20 cellular contexts compared by ENCODE assay signal in the genomic region with DNA sequence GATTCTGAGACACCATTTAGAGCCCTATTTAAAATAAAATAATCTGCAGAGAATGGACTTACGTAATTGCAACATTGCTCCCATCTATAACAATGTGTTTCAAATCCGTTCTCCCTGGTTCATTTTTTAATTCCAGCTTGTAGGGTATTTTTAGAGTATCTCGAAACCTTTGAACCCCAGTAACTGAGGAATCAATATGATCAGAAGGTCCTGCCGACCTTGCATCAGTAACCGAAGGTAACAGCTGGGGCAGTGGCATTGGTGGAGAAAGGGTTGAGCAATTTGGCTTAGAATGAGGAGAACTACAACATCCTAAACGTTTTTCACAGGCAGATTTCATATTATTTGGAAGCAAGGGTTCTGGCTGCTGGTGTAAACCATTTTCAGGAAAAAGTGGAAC. TPM values are rescaled to one million over a fixed set of nuclear protein-coding genes. Genes with fewer than 3 reads are reported as not detected.
DNase-seq lines count a peak whose midpoint lies in the region; ATAC-seq and TF ChIP-seq lines count a peak whose summit lies in the region.
"Had no signal": no experiment of that assay in that cellular context is flagged by ENCODE, and none has a peak within 500 bp of the region (broad histone marks: within the 10 kb centered on the region; RNA-seq: fewer than 3 reads in every experiment).

No MANE protein-coding gene starts in this region.

- H3K36me3 ChIP-seq in right lobe of liver (no peaks in the 10 kb centered on the region), MM.1S (replicated peaks; ENCODE audit: insufficient read depth, low read length) (no peaks in the 10 kb centered on the region; the same call in 1 of the 2 replicates), thyroid gland (no peaks in the 10 kb centered on the region)

- no peaks in the 10 kb centered on the region for H3K9me3 Mint-ChIP-seq in stimulated activated naive CD8-positive, alpha-beta T cell treated with anti-CD3 and anti-CD28 coated beads, Interleukin-15, Interleukin-2, amounts not matched to agents 100 ng/mL and 50 ng/mL, for 24 hours
- H3K9me3 Mint-ChIP-seq in stimulated activated naive CD8-positive, alpha-beta T cell treated with anti-CD3 and anti-CD28 coated beads, Interleukin-15, amount 100 ng/mL, for 72 hours: no peaks in the 10 kb centered on the region
- no peaks in the 10 kb centered on the region for H3K9me3 Mint-ChIP-seq in activated T-helper 1 cell treated with anti-CD3 and anti-CD28 coated beads, Interleukin-12 subunit alpha, Interleukin-12 subunit beta, Interleukin-2, Interleukin-4 antibody, amounts not matched to agents 30 ng/mL and 10 ng/mL and 1 ng/mL, durations not matched to agents 14 hours and 24 hours and 36 hours
- no peaks in the 10 kb centered on the region for H3K9me3 Mint-ChIP-seq in stimulated activated memory B cell treated with anti-CD40 and anti-IgM and Interleukin-4, amounts not matched to agents 10 μg/mL and 1 μg/mL and 100 μg/mL, for 72 hours

- H3K4me1 ChIP-seq in right lobe of liver: peaks cover 0 to 61% (median 33%) of the 10 kb centered on the region in 4 donors
- H3K4me1 ChIP-seq in MM.1S (ENCODE audit: low read length): peaks cover 2% of the 10 kb centered on the region; the same call in 1 of the 2 replicates
- H3K4me1 ChIP-seq in thyroid gland: peaks cover 3 to 38% of the 10 kb centered on the region in 2 donors

- H3K4me2 ChIP-seq in MM.1S (ENCODE audit: low read depth, low read length): no peak overlapping the region
- H3K4me2 ChIP-seq: PC-9 had no signal

- peak overlapping the region; percentile 77 for H3K27ac Mint-ChIP-seq in stimulated activated naive CD8-positive, alpha-beta T cell treated with anti-CD3 and anti-CD28 coated beads, Interleukin-15, Interleukin-2, amounts not matched to agents 100 ng/mL and 50 ng/mL, for 24 hours
- H3K27ac Mint-ChIP-seq in stimulated activated naive CD8-positive, alpha-beta T cell treated with anti-CD3 and anti-CD28 coated beads, Interleukin-15, amount 100 ng/mL, for 72 hours: peak overlapping the region in 1 of 2 donors; percentile 20
- H3K27ac Mint-ChIP-seq in activated T-helper 1 cell treated with anti-CD3 and anti-CD28 coated beads, Interleukin-12 subunit alpha, Interleukin-12 subunit beta, Interleukin-2, Interleukin-4 antibody, amounts not matched to agents 30 ng/mL and 10 ng/mL and 1 ng/mL, durations not matched to agents 14 hours and 24 hours and 36 hours: peak overlapping the region; percentile 16
- H3K27ac Mint-ChIP-seq in stimulated activated memory B cell treated with anti-CD40 and anti-IgM and Interleukin-4, amounts not matched to agents 10 μg/mL and 1 μg/mL and 100 μg/mL, for 72 hours: peak overlapping the region; percentile 40

- H3K79me2 ChIP-seq in MM.1S (ENCODE audit: low read length): peaks cover 90% of the 10 kb centered on the region

- H3K9me2 ChIP-seq in MM.1S (replicated peaks; ENCODE audit: insufficient read depth, low read length): no peaks in the 10 kb centered on the region

- H3K4me3 Mint-ChIP-seq in stimulated activated naive CD8-positive, alpha-beta T cell treated with anti-CD3 and anti-CD28 coated beads, Interleukin-15, Interleukin-2, amounts not matched to agents 100 ng/mL and 50 ng/mL, for 24 hours: no peak overlapping the region
- no peak overlapping the region for H3K4me3 Mint-ChIP-seq in stimulated activated naive CD8-positive, alpha-beta T cell treated with anti-CD3 and anti-CD28 coated beads, Interleukin-15, amount 100 ng/mL, for 72 hours
- H3K4me3 Mint-ChIP-seq in activated T-helper 1 cell treated with anti-CD3 and anti-CD28 coated beads, Interleukin-12 subunit alpha, Interleukin-12 subunit beta, Interleukin-2, Interleukin-4 antibody, amounts not matched to agents 30 ng/mL and 10 ng/mL and 1 ng/mL, durations not matched to agents 14 hours and 24 hours and 36 hours: no peak overlapping the region
- H3K4me3 Mint-ChIP-seq in stimulated activated memory B cell treated with anti-CD40 and anti-IgM and Interleukin-4, amounts not matched to agents 10 μg/mL and 1 μg/mL and 100 μg/mL, for 72 hours: no peak overlapping the region

- ATAC-seq in stimulated activated naive CD8-positive, alpha-beta T cell treated with anti-CD3 and anti-CD28 coated beads, Interleukin-15, amount 100 ng/mL, for 72 hours: no peak
- peak; percentile 69 to 89 (median 78) for ATAC-seq in right lobe of liver
- no peak for ATAC-seq in stimulated activated memory B cell treated with anti-CD40 and anti-IgM and Interleukin-4, amounts not matched to agents 10 μg/mL and 1 μg/mL and 100 μg/mL, for 72 hours

- H3K27ac ChIP-seq in right lobe of liver: peak overlapping the region in 2 of 3 donors; percentile 57 to 66
- H3K27ac ChIP-seq in MM.1S (ENCODE audit: low read length): no peak overlapping the region
- no peak overlapping the region for H3K27ac ChIP-seq in thyroid gland
- H3K27ac ChIP-seq: C4-2B, HL-60, PC-9, SJSA1 had no signal

- H4K20me1 ChIP-seq in MM.1S (ENCODE audit: insufficient read depth, low read length): 0 out of 2 replicates have a peak, but pooled peaks cover 10% of the 10 kb centered on the region

- TF ChIP-seq POLR2A in right lobe of liver (IDR thresholded peaks at IDR 0.05) (no peak), thyroid gland (IDR thresholded peaks at IDR 0.05) (no peak)

- intact Hi-C loops in activated T-helper 1 cell treated with anti-CD3 and anti-CD28 coated beads, Interleukin-12 subunit alpha, Interleukin-12 subunit beta, Interleukin-2, Interleukin-4 antibody, amounts not matched to agents 30 ng/mL and 10 ng/mL and 1 ng/mL, durations not matched to agents 14 hours and 24 hours and 36 hours (cut with micrococcal nuclease): loop anchor here (10.0 kb wide), 1 partner anchor 1736 kb away; no protein-coding TSS in a partner anchor
- intact Hi-C loops in right lobe of liver (cut with DNase I) (no loop called here), thyroid gland (cut with DNase I) (no loop called here)

- H3K4me3 ChIP-seq in right lobe of liver: peak overlapping the region in 1 of 3 donors; percentile 8
- H3K4me3 ChIP-seq in MM.1S (ENCODE audit: low read length): no peak overlapping the region
- no peak overlapping the region for H3K4me3 ChIP-seq in thyroid gland (replicated peaks in 1 of 3)
- H3K4me3 ChIP-seq: PC-9, SJSA1 had no signal

- DNase-seq in stimulated activated naive CD8-positive, alpha-beta T cell treated with anti-CD3 and anti-CD28 coated beads, Interleukin-15, amount 100 ng/mL, for 72 hours: no peak
- DNase-seq in activated T-helper 1 cell treated with anti-CD3 and anti-CD28 coated beads, Interleukin-12 subunit alpha, Interleukin-12 subunit beta, Interleukin-2, Interleukin-4 antibody, amounts not matched to agents 30 ng/mL and 10 ng/mL and 1 ng/mL, durations not matched to agents 14 hours and 24 hours and 36 hours (ENCODE audit: low spot score): no peak
- DNase-seq in right lobe of liver: peak in 2 of 3 donors; percentile 61 to 78
- no peak for DNase-seq in NCI-H1417 (lab: John Stamatoyannopoulos, UW)
- no peak for DNase-seq in MM.1S
- no peak for DNase-seq in thyroid gland
- DNase-seq: Calu3, DMS53, H7, NCI-H1436 treated with DMSO at 0.1 percent for 48 hours, NCI-H2029 treated with DMSO at 0.1 percent for 48 hours, NCI-H2171 treated with DMSO at 0.1 percent for 48 hours, NCI-H446 treated with DMSO at 0.1 percent for 48 hours, NCI-H774, PC-9 had no signal

- peaks cover 88% of the 10 kb centered on the region for H3K4me1 Mint-ChIP-seq in stimulated activated naive CD8-positive, alpha-beta T cell treated with anti-CD3 and anti-CD28 coated beads, Interleukin-15, Interleukin-2, amounts not matched to agents 100 ng/mL and 50 ng/mL, for 24 hours (ENCODE audit: low read depth)
- peaks cover 79% of the 10 kb centered on the region for H3K4me1 Mint-ChIP-seq in stimulated activated naive CD8-positive, alpha-beta T cell treated with anti-CD3 and anti-CD28 coated beads, Interleukin-15, amount 100 ng/mL, for 72 hours
- peaks cover 85% of the 10 kb centered on the region for H3K4me1 Mint-ChIP-seq in activated T-helper 1 cell treated with anti-CD3 and anti-CD28 coated beads, Interleukin-12 subunit alpha, Interleukin-12 subunit beta, Interleukin-2, Interleukin-4 antibody, amounts not matched to agents 30 ng/mL and 10 ng/mL and 1 ng/mL, durations not matched to agents 14 hours and 24 hours and 36 hours (ENCODE audit: low read depth)
- H3K4me1 Mint-ChIP-seq in stimulated activated memory B cell treated with anti-CD40 and anti-IgM and Interleukin-4, amounts not matched to agents 10 μg/mL and 1 μg/mL and 100 μg/mL, for 72 hours: peaks cover 58% of the 10 kb centered on the region

- no peaks in the 10 kb centered on the region for H3K27me3 Mint-ChIP-seq in stimulated activated naive CD8-positive, alpha-beta T cell treated with anti-CD3 and anti-CD28 coated beads, Interleukin-15, Interleukin-2, amounts not matched to agents 100 ng/mL and 50 ng/mL, for 24 hours
- no peaks in the 10 kb centered on the region for H3K27me3 Mint-ChIP-seq in stimulated activated naive CD8-positive, alpha-beta T cell treated with anti-CD3 and anti-CD28 coated beads, Interleukin-15, amount 100 ng/mL, for 72 hours
- no peaks in the 10 kb centered on the region for H3K27me3 Mint-ChIP-seq in activated T-helper 1 cell treated with anti-CD3 and anti-CD28 coated beads, Interleukin-12 subunit alpha, Interleukin-12 subunit beta, Interleukin-2, Interleukin-4 antibody, amounts not matched to agents 30 ng/mL and 10 ng/mL and 1 ng/mL, durations not matched to agents 14 hours and 24 hours and 36 hours (ENCODE audit: insufficient read depth)
- H3K27me3 Mint-ChIP-seq in stimulated activated memory B cell treated with anti-CD40 and anti-IgM and Interleukin-4, amounts not matched to agents 10 μg/mL and 1 μg/mL and 100 μg/mL, for 72 hours: no peaks in the 10 kb centered on the region

- no peaks in the 10 kb centered on the region for H3K9me3 ChIP-seq in right lobe of liver
- H3K9me3 ChIP-seq in MM.1S (replicated peaks; ENCODE audit: insufficient read depth, low read length): no peaks in the 10 kb centered on the region
- no peaks in the 10 kb centered on the region for H3K9me3 ChIP-seq in thyroid gland
- H3K9me3 ChIP-seq: SJSA1 had no signal

- no peak for TF ChIP-seq CTCF in right lobe of liver (IDR thresholded peaks at IDR 0.05)
- no peak for TF ChIP-seq CTCF in MM.1S (IDR thresholded peaks at IDR 0.05; ENCODE audit: low read length)
- TF ChIP-seq CTCF in thyroid gland (IDR thresholded peaks at IDR 0.05): no peak

- H2AFZ ChIP-seq in MM.1S (ENCODE audit: low read length): no peak overlapping the region
- H2AFZ ChIP-seq: PC-9 had no signal

- H3K36me3 Mint-ChIP-seq in stimulated activated naive CD8-positive, alpha-beta T cell treated with anti-CD3 and anti-CD28 coated beads, Interleukin-15, Interleukin-2, amounts not matched to agents 100 ng/mL and 50 ng/mL, for 24 hours (ENCODE audit: low read depth): peaks cover 44% of the 10 kb centered on the region
- peaks cover 40% of the 10 kb centered on the region for H3K36me3 Mint-ChIP-seq in activated T-helper 1 cell treated with anti-CD3 and anti-CD28 coated beads, Interleukin-12 subunit alpha, Interleukin-12 subunit beta, Interleukin-2, Interleukin-4 antibody, amounts not matched to agents 30 ng/mL and 10 ng/mL and 1 ng/mL, durations not matched to agents 14 hours and 24 hours and 36 hours (ENCODE audit: low read depth)
- peaks cover 32% of the 10 kb centered on the region for H3K36me3 Mint-ChIP-seq in stimulated activated memory B cell treated with anti-CD40 and anti-IgM and Interleukin-4, amounts not matched to agents 10 μg/mL and 1 μg/mL and 100 μg/mL, for 72 hours

- 34% methylated on average over 6 of the region's 6 CpGs for WGBS in right lobe of liver (ENCODE audit: insufficient coverage, low coverage, low lambda C conversion rate, missing lambda C conversion rate)
- WGBS in thyroid gland, 2 donors: 93 to 96% methylated on average over 6 of the region's 6 CpGs

- H3K9ac ChIP-seq in MM.1S (ENCODE audit: low read length): no peak overlapping the region

- H3F3A ChIP-seq in MM.1S (ENCODE audit: insufficient read depth, low read length): no peaks in the 10 kb centered on the region

- H3K27me3 ChIP-seq in right lobe of liver (no peaks in the 10 kb centered on the region), MM.1S (replicated peaks; ENCODE audit: insufficient read depth, low read length) (no peaks in the 10 kb centered on the region), thyroid gland (no peaks in the 10 kb centered on the region)
- H3K27me3 ChIP-seq: SJSA1 had no signal

RNA-seq across cellular contexts. Expression of gene N4BP1, which starts 49.3 kb away (rescaled TPM):
- total RNA-seq in activated T-helper 1 cell treated with anti-CD3 and anti-CD28 coated beads, Interleukin-12 subunit alpha, Interleukin-12 subunit beta, Interleukin-2, Interleukin-4 antibody, amounts not matched to agents 30 ng/mL and 10 ng/mL and 1 ng/mL, durations not matched to agents 14 hours and 24 hours and 36 hours: 54.3 and 55.8 TPM in 2 replicates
- 10 to 100 TPM; 10.5 to 17.8 (median 12.1) TPM for total RNA-seq in right lobe of liver
- 10 to 100 TPM; 26.1 to 47.0 (median 36.3) TPM for total RNA-seq in thyroid gland

Comparison
In these comparisons a context has a peak if more than half of its experiments do, and no peak if none do; other contexts are left out.
1. ATAC-seq: peak in right lobe of liver (4 of 4); none in stimulated activated naive CD8-positive, alpha-beta T cell treated with anti-CD3 and anti-CD28 coated beads, Interleukin-15, amount 100 ng/mL, for 72 hours (single experiment) and stimulated activated memory B cell treated with anti-CD40 and anti-IgM and Interleukin-4, amounts not matched to agents 10 μg/mL and 1 μg/mL and 100 μg/mL, for 72 hours (single experiment).
2. DNase-seq: peak in right lobe of liver (2 of 3); none in stimulated activated naive CD8-positive, alpha-beta T cell treated with anti-CD3 and anti-CD28 coated beads, Interleukin-15, amount 100 ng/mL, for 72 hours (0 of 2), activated T-helper 1 cell treated with anti-CD3 and anti-CD28 coated beads, Interleukin-12 subunit alpha, Interleukin-12 subunit beta, Interleukin-2, Interleukin-4 antibody, amounts not matched to agents 30 ng/mL and 10 ng/mL and 1 ng/mL, durations not matched to agents 14 hours and 24 hours and 36 hours (single experiment), NCI-H1417 (0 of 3), MM.1S (single experiment) and thyroid gland (0 of 2).
3. H3K27ac ChIP-seq: peak in right lobe of liver (2 of 3); none in MM.1S (single experiment) and thyroid gland (0 of 3).